In genomic region chr2:98867539-98868309, GRCh38 we compare ENCODE assay signal across 16 cellular contexts.
DNase-seq lines count a peak whose midpoint lies in the region; ATAC-seq and TF ChIP-seq lines count a peak whose summit lies in the region.
"Had no signal": no experiment of that assay in that cellular context is flagged by ENCODE, and none has a peak within 500 bp of the region (broad histone marks: within the 10 kb centered on the region; RNA-seq: fewer than 3 reads in every experiment).

No MANE protein-coding gene starts in this region.

- no peak overlapping the region for H3K4me3 Mint-ChIP-seq in activated CD4-positive, alpha-beta T cell treated with anti-CD3 and anti-CD28 coated beads, Interleukin-2, amount 10 ng/mL, durations not matched to agents 24 days and 14 days

- H3K27ac ChIP-seq in upper lobe of right lung: peak overlapping the region; percentile 88
- H3K27ac ChIP-seq: hepatocyte, HL-60, SJSA1 had no signal

- no peaks in the 10 kb centered on the region for H3K9me3 Mint-ChIP-seq in activated CD4-positive, alpha-beta T cell treated with anti-CD3 and anti-CD28 coated beads, Interleukin-2, amount 10 ng/mL, durations not matched to agents 24 days and 14 days

- H3K4me3 ChIP-seq in fibroblast of the aortic adventitia (ENCODE audit: low read depth, low read length) (no peak overlapping the region), upper lobe of right lung (no peak overlapping the region)
- H3K4me3 ChIP-seq: hepatocyte, lung, SJSA1 had no signal

- H3K4me1 Mint-ChIP-seq in activated CD4-positive, alpha-beta T cell treated with anti-CD3 and anti-CD28 coated beads, Interleukin-2, amount 10 ng/mL, durations not matched to agents 24 days and 14 days: no peaks in the 10 kb centered on the region

- H3K4me1 ChIP-seq in upper lobe of right lung: peaks cover 5% of the 10 kb centered on the region
- H3K4me1 ChIP-seq: SJSA1 had no signal

- intact Hi-C loops in activated CD4-positive, alpha-beta T cell treated with anti-CD3 and anti-CD28 coated beads, Interleukin-2, amount 10 ng/mL, durations not matched to agents 24 days and 14 days (cut with micrococcal nuclease): no loop called here
- intact Hi-C loops in upper lobe of right lung (cut with DNase I): no loop called here

- ATAC-seq in upper lobe of right lung: no peak

- no peaks in the 10 kb centered on the region for H3K36me3 Mint-ChIP-seq in activated CD4-positive, alpha-beta T cell treated with anti-CD3 and anti-CD28 coated beads, Interleukin-2, amount 10 ng/mL, durations not matched to agents 24 days and 14 days (ENCODE audit: low read depth)

- DNase-seq in activated CD4-positive, alpha-beta T cell treated with anti-CD3 and anti-CD28 coated beads, Interleukin-2, amount 10 ng/mL, durations not matched to agents 24 days and 14 days: peak; percentile 41
- no peak for DNase-seq in activated CD4-positive, alpha-beta T cell treated with anti-CD3 and anti-CD28 coated beads, Interleukin-2, amount 50 U/mL, for 1 hour
- DNase-seq in amniotic epithelial cell (ENCODE audit: low read depth) (peak; percentile 1), fibroblast of the aortic adventitia (ENCODE audit: low read depth) (peak; percentile 9), upper lobe of right lung (no peak), NCI-H2081 (lab: John Stamatoyannopoulos, UW) (no peak), NCI-H1694 (lab: John Stamatoyannopoulos, UW) (no peak), medulla oblongata (ENCODE audit: extremely low spot score) (no peak)
- DNase-seq: amniotic stem cell; effector memory CD4-positive, alpha-beta T cell; NCI-H82; stimulated activated CD4-positive, alpha-beta T cell treated with anti-CD3 and anti-CD28 coated beads, Interleukin-12 subunit alpha, Interleukin-12 subunit beta, amount 100 ng/mL, for 4 hours had no signal

- no peak for TF ChIP-seq CTCF in fibroblast of the aortic adventitia (IDR thresholded peaks at IDR 0.05; ENCODE audit: insufficient read depth, low read length)
- TF ChIP-seq CTCF in upper lobe of right lung (IDR thresholded peaks at IDR 0.05): no peak

- peaks cover 9% of the 10 kb centered on the region for H3K27me3 Mint-ChIP-seq in activated CD4-positive, alpha-beta T cell treated with anti-CD3 and anti-CD28 coated beads, Interleukin-2, amount 10 ng/mL, durations not matched to agents 24 days and 14 days

- H3K9me3 ChIP-seq in upper lobe of right lung: no peaks in the 10 kb centered on the region
- H3K9me3 ChIP-seq: SJSA1 had no signal

- no peaks in the 10 kb centered on the region for H3K36me3 ChIP-seq in upper lobe of right lung
- H3K36me3 ChIP-seq: SJSA1 had no signal

- no peak overlapping the region for H3K27ac Mint-ChIP-seq in activated CD4-positive, alpha-beta T cell treated with anti-CD3 and anti-CD28 coated beads, Interleukin-2, amount 10 ng/mL, durations not matched to agents 24 days and 14 days

- H3K27me3 ChIP-seq in upper lobe of right lung: no peaks in the 10 kb centered on the region
- H3K27me3 ChIP-seq: hepatocyte, SJSA1 had no signal

Comparison
In these comparisons a context has a peak if more than half of its experiments do, and no peak if none do; other contexts are left out.
1. DNase-seq: peak in activated CD4-positive, alpha-beta T cell treated with anti-CD3 and anti-CD28 coated beads, Interleukin-2, amount 10 ng/mL, durations not matched to agents 24 days and 14 days (single experiment), amniotic epithelial cell (single experiment) and fibroblast of the aortic adventitia (single experiment); none in activated CD4-positive, alpha-beta T cell treated with anti-CD3 and anti-CD28 coated beads, Interleukin-2, amount 50 U/mL, for 1 hour (single experiment), upper lobe of right lung (single experiment), NCI-H2081 (0 of 2), NCI-H1694 (single experiment) and medulla oblongata (single experiment).